Comparison of ENCODE assay signal across 1 cellular context in genomic region chr7:42096681-42097637, GRCh38.
A peak's percentile ranks its signal among the peaks of the same experiment; 100 is the strongest.
TF ChIP-seq lines count a peak whose summit lies in the region.

No MANE protein-coding gene starts in this region.

TF ChIP-seq in HEK293, 187 proteins besides CTCF, POLR2A, EP300 and RAD21 (continued from another document):
- TF ChIP-seq ZSCAN30 (tag by site-specific recombination; IDR thresholded peaks at IDR 0.05) (no peak), ZBTB20 (tag by site-specific recombination; IDR thresholded peaks at IDR 0.05) (peak; percentile 57; the same call in 1 of the 2 replicates), ZFP37 (tag by site-specific recombination; IDR thresholded peaks at IDR 0.05) (no peak), ZBTB21 (tag by site-specific recombination; IDR thresholded peaks at IDR 0.05) (no peak), ZNF221 (tag by site-specific recombination; IDR thresholded peaks at IDR 0.05; ENCODE audit: borderline replicate concordance) (no peak), ZNF302 (tag by site-specific recombination; IDR thresholded peaks at IDR 0.05; ENCODE audit: low read depth) (no peak), ZNF768 (tag by site-specific recombination; IDR thresholded peaks at IDR 0.05) (no peak), ZNF112 (tag by site-specific recombination; IDR thresholded peaks at IDR 0.05) (no peak), ZNF654 (tag by site-specific recombination; IDR thresholded peaks at IDR 0.05; ENCODE audit: low read depth) (no peak), IKZF3 (tag by site-specific recombination; IDR thresholded peaks at IDR 0.05) (0 out of 2 replicates have a peak, but pooled peaks have one; percentile 13), PRDM6 (tag by site-specific recombination; IDR thresholded peaks at IDR 0.05) (peak; percentile 88)
- TF ChIP-seq, protein P1, sequence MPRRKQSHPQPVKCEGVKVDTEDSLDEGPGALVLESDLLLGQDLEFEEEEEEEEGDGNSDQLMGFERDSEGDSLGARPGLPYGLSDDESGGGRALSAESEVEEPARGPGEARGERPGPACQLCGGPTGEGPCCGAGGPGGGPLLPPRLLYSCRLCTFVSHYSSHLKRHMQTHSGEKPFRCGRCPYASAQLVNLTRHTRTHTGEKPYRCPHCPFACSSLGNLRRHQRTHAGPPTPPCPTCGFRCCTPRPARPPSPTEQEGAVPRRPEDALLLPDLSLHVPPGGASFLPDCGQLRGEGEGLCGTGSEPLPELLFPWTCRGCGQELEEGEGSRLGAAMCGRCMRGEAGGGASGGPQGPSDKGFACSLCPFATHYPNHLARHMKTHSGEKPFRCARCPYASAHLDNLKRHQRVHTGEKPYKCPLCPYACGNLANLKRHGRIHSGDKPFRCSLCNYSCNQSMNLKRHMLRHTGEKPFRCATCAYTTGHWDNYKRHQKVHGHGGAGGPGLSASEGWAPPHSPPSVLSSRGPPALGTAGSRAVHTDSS (tag by site-specific recombination; IDR thresholded peaks at IDR 0.05), result no peak
TF ChIP-seq in HEK293: peak in this region for 9.
